23 cellular contexts compared by ENCODE assay signal in the genomic region with DNA sequence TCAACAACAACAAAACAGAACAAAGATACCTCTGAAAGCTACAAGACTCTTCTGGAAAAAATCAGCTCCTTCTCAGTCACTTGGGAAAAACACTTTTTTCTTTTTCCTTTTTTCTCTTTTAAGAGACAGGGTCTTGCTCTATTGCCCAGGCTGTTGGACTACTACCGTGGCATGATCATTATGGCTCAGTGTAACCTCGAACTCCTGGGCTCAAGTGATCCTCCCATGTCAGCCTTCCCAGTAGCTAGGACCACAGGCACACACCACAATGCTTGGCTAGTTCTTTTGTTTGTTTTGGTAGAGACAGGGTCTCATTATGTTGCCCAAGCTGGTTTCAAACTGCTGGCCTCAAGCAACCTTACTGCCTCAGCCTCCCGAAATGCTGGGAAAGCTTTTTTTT.
"Had no signal": no experiment of that assay in that cellular context is flagged by ENCODE, and none has a peak within 500 bp of the region (broad histone marks: within the 10 kb centered on the region; RNA-seq: fewer than 3 reads in every experiment).

No MANE protein-coding gene starts in this region.

- H3K27ac ChIP-seq: HL-60, PC-9, Peyer's patch, SJCRH30 had no signal

- H3K4me2 ChIP-seq: PC-9 had no signal

- H3K4me3 ChIP-seq: MG63, PC-9, Peyer's patch, SJCRH30 had no signal

- H2AFZ ChIP-seq: PC-9 had no signal

- H3K9me3 ChIP-seq: MG63, Peyer's patch, SJCRH30 had no signal

- ATAC-seq: Right ventricle myocardium inferior, SK-N-SH treated with all-trans-retinoic acid at 6 μM for 48 hours had no signal

- H3K36me3 ChIP-seq: MG63, Peyer's patch, SJCRH30 had no signal

- DNase-seq: KBM-7, MG63, MV-4-11, NCI-H1048, NCI-H1105, NCI-H1417, NCI-H1436 treated with DMSO at 0.1 percent for 48 hours, NCI-H1694, NCI-H1930, NCI-H2081, NCI-H2107, NCI-H2227 treated with DMSO at 0.1 percent for 48 hours, NCI-H524 treated with DMSO at 0.1 percent for 48 hours, NCI-H69, NCI-H774, OCI-M1, PC-9, Peyer's patch, SHP77 treated with DMSO at 0.1 percent for 48 hours, SJCRH30 had no signal

- H3K4me1 ChIP-seq: Peyer's patch, SJCRH30 had no signal

- H3K27me3 ChIP-seq: MG63, Peyer's patch, SJCRH30 had no signal
